ENCODE assay signal across 10 cellular contexts in the genomic region with DNA sequence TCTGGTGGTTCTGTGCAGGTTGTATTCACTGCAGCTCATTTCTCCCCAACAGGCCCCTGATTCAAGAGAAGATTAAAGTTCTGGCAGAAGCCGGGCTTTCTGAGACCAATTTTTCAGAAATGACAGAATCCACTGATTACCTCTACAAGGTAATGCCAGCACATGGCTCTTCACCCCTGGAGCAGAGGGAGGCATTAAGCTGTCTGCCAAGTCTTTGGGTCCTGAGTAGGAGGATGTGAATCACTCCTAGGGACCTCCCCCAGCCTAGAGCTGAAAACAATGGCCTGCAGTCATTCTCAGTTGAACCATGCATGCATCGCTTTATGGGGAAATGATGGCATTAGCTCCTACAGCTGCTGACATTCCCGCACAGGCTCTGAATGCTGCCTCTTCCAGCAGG. TPM values are rescaled to one million over a fixed set of nuclear protein-coding genes. Genes with fewer than 3 reads are reported as not detected.
DNase-seq lines count a peak whose midpoint lies in the region; ATAC-seq, FAIRE-seq and TF ChIP-seq lines count a peak whose summit lies in the region.
"Had no signal": no experiment of that assay in that cellular context is flagged by ENCODE, and none has a peak within 500 bp of the region (broad histone marks: within the 10 kb centered on the region; RNA-seq: fewer than 3 reads in every experiment).

No MANE protein-coding gene starts in this region.

- H3K9me2 ChIP-seq in GM23248 (ENCODE audit: insufficient read depth), result no peaks in the 10 kb centered on the region

- no peak for TF ChIP-seq EP300 in upper lobe of left lung (IDR thresholded peaks at IDR 0.05)

- peaks cover 19% of the 10 kb centered on the region for H3K36me3 ChIP-seq in GM23248 (ENCODE audit: low read depth)
- peaks cover 8 to 77% (median 31%) of the 10 kb centered on the region in 4 donors for H3K36me3 ChIP-seq in upper lobe of left lung

- ATAC-seq in upper lobe of left lung (ENCODE audit: low FRiP score in 2 of 2), result no peak
- ATAC-seq: stimulated activated memory B cell treated with anti-CD40 and anti-IgM and Interleukin-4, amounts not matched to agents 10 μg/mL and 1 μg/mL and 100 μg/mL, for 72 hours had no signal

- TF ChIP-seq CTCF in upper lobe of left lung (IDR thresholded peaks at IDR 0.05), result no peak

- WGBS in GM23248 (ENCODE audit: low coverage in 1 of 2, low lambda C conversion rate in 2 of 2, missing lambda C conversion rate in 2 of 2), 2 experiments, result 58 to 63% methylated on average over 3 of the region's 3 CpGs
- 92 to 100% methylated on average over 3 of the region's 3 CpGs for WGBS in upper lobe of left lung, 2 donors

- in situ Hi-C loops in GM23248 (cut with MboI), result no loop called here

- H3K4me3 ChIP-seq in GM23248, result no peak overlapping the region
- H3K4me3 ChIP-seq in skeletal muscle cell (ENCODE audit: low read depth, low read length), result no peak overlapping the region
- no peak overlapping the region for H3K4me3 ChIP-seq in upper lobe of left lung

- no peak overlapping the region for H2AFZ ChIP-seq in GM23248
- H2AFZ ChIP-seq: parathyroid adenoma had no signal

- H3K27ac ChIP-seq in GM23248, result peak overlapping the region; percentile 49
- no peak overlapping the region for H3K27ac ChIP-seq in upper lobe of left lung
- H3K27ac ChIP-seq: parathyroid adenoma had no signal

- H3K9me3 ChIP-seq in GM23248 (ENCODE audit: low read depth) (no peaks in the 10 kb centered on the region), upper lobe of left lung (no peaks in the 10 kb centered on the region)

- FAIRE-seq in RCC 7860 (lab: Jason Lieb, UNC), result no peak

- DNase-seq in GM23248, result peak; percentile 90
- DNase-seq in RCC 7860 (ENCODE audit: low spot score), result peak; percentile 64
- DNase-seq in fibroblast of peridontal ligament (ENCODE audit: extremely low read depth), result peak; percentile 48
- DNase-seq in skeletal muscle cell (ENCODE audit: low read depth), result peak; percentile 70
- DNase-seq in upper lobe of left lung, result no peak
- no peak for DNase-seq in NCI-H1105 (lab: John Stamatoyannopoulos, UW)
- no peak for DNase-seq in cardiac septum (ENCODE audit: low spot score)
- DNase-seq: NCI-H774 had no signal

- H3K4me2 ChIP-seq in GM23248 (ENCODE audit: unreplicated experiment), result peak overlapping the region; percentile 19

- H3K4me1 ChIP-seq in GM23248 (ENCODE audit: insufficient read depth), result peaks cover 18% of the 10 kb centered on the region
- no peaks in the 10 kb centered on the region for H3K4me1 ChIP-seq in upper lobe of left lung
- H3K4me1 ChIP-seq: parathyroid adenoma had no signal

- no peaks in the 10 kb centered on the region for H3K27me3 ChIP-seq in GM23248 (replicated peaks; ENCODE audit: insufficient read depth)
- no peaks in the 10 kb centered on the region for H3K27me3 ChIP-seq in upper lobe of left lung

- no peaks in the 10 kb centered on the region for H4K20me1 ChIP-seq in GM23248 (ENCODE audit: insufficient read depth)

- peaks cover 15% of the 10 kb centered on the region for H3F3A ChIP-seq in GM23248 (ENCODE audit: insufficient read depth)

- no peak overlapping the region for H3K9ac ChIP-seq in GM23248
- H3K9ac ChIP-seq: parathyroid adenoma had no signal

- intact Hi-C loops in cardiac septum (cut with DNase I), result no loop called here

- no peak for TF ChIP-seq POLR2A in upper lobe of left lung (IDR thresholded peaks at IDR 0.05)

- no peaks in the 10 kb centered on the region for H3K79me2 ChIP-seq in GM23248 (ENCODE audit: insufficient read depth)
- H3K79me2 ChIP-seq: parathyroid adenoma had no signal

RNA-seq across cellular contexts. Expression of gene RPL37A, which starts 20.5 kb away (rescaled TPM):
- total RNA-seq in GM23248 (2014; rRNA removed; shearing (Covaris generic)), result 979 and 1,006 TPM in 2 replicates
- polyA plus RNA-seq in GM23248 (2016; fragmentation: Nextera tagmentation; extraction: Ambion mirVana), result 1,627 and 1,708 TPM in 2 replicates
- total RNA-seq in upper lobe of left lung, result 1,000 to 10,000 TPM in 4 of 6 donors, 100 to 1,000 TPM in 2; 694 to 2,232 (median 1,163) TPM
- total RNA-seq in cardiac septum, result 1,531 TPM

Comparison
In these comparisons a context has a peak if more than half of its experiments do, and no peak if none do; other contexts are left out.
1. DNase-seq: peak in GM23248 (single experiment), RCC 7860 (single experiment), fibroblast of peridontal ligament (single experiment) and skeletal muscle cell (single experiment); none in upper lobe of left lung (0 of 2), NCI-H1105 (single experiment) and cardiac septum (single experiment).